In the genomic region with DNA sequence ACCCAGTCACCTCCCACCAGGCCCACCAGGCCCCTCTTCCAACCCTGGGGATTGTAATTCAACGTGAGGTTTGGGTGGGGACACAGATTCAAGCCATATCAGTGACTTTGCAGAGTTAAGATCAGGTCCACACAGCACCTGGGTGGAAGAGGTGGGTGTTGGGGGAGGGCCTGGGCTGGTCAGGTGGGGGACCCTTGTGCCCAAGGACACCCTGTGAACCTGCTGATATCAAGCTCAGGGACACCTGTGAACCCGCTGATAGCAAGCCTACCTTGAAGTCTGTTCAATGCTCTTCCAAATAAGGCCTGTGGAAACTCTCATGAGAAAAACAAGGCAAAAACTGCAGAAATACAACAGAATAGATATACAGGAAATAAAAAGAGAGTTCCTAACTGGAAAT, we compare ENCODE assay signal across 8 cellular contexts. TPM values are rescaled to one million over a fixed set of nuclear protein-coding genes. Genes with fewer than 3 reads are reported as not detected.
"Had no signal": no experiment of that assay in that cellular context is flagged by ENCODE, and none has a peak within 500 bp of the region (broad histone marks: within the 10 kb centered on the region; RNA-seq: fewer than 3 reads in every experiment).

No MANE protein-coding gene starts in this region.

- ATAC-seq: HepG2, K562 had no signal

- H3K4me3 ChIP-seq: K562 had no signal

- H3K27ac ChIP-seq: HL-60 had no signal

- FAIRE-seq: HepG2, HTR-8/SVneo, K562 had no signal

- DNase-seq: IMR-90, KBM-7, KG1 had no signal

RNA-seq across cellular contexts. Expression of a gene that starts 19.9 kb away (rescaled TPM):
- total RNA-seq: HepG2, IMR-90, K562 had no signal
- polyA plus RNA-seq: HepG2, IgD-negative memory B cell, IMR-90, K562 had no signal
